Comparison of ENCODE assay signal across 8 cellular contexts in the genomic region with DNA sequence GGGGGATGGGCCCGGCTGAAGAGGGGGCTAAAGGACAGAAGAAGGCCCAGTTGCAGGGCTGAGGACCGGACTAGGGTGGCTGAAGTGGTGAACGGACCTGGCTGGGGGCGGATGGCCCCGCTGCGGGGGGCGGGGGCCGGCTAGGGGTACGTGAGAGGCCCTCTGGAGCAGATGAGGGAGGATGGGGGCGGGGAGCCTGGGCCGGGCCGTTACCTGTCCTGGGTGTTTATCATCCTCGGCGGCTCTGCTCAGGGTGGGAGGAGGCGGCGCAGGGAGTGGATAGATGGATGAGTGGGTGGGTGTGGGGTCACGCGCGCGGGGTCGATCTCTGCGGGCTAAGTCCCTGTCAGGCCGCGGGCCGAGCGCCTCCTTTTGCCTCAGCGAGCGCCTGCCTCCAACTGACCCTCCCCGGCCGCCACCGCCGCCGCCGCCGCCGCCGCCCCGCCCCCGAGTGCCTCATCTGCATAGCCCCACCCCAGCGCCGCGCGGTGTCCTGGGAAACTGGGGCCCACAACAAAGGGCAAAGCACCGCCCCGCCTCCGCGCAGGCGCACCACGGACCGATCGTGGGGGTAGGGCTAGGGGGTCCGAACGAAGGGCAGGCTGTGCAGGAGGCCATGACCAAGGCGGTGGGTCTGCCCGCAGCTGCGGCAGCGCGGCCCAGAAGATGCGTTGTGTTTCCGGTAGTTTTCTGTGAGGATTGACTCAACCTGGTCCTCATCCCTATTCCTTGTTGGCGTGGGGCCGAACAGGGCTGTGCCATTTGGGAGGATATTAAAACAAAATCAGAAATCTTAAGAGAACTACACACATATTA.
DNase-seq lines count a peak whose midpoint lies in the region; ATAC-seq and TF ChIP-seq lines count a peak whose summit lies in the region.

No MANE protein-coding gene starts in this region.

- DNase-seq in GM12864 (ENCODE audit: low read depth), result peak; percentile 55
- peak; percentile 90 for DNase-seq in NCI-H146 (lab: John Stamatoyannopoulos, UW)
- peak; percentile 89 for DNase-seq in T follicular helper cell (ENCODE audit: low read depth)
- peak; percentile 96 to 98 (median 97) for DNase-seq in adrenal gland
- peak; percentile 98 to 99 for DNase-seq in heart right ventricle
- DNase-seq in posterior vena cava (ENCODE audit: low spot score), result peak; percentile 99
- DNase-seq in upper lobe of left lung, result peak; percentile 97 to 100

- intact Hi-C loops in adrenal gland (cut with DNase I) (no loop called here), heart right ventricle (cut with DNase I) (loop anchor here in 2 of 10 donors (2.0 kb wide), 2 partner anchors 14 to 72 kb away; a partner anchor contains a TSS), posterior vena cava (cut with DNase I) (no loop called here)

- peaks cover 38 to 47% of the 10 kb centered on the region in 2 donors for H3K4me1 ChIP-seq in adrenal gland (replicated peaks in 1 of 2)
- peaks cover 27 to 53% (median 49%) of the 10 kb centered on the region in 9 donors for H3K4me1 ChIP-seq in heart right ventricle
- peaks cover 48 to 54% (median 50%) of the 10 kb centered on the region in 4 donors for H3K4me1 ChIP-seq in upper lobe of left lung

- TF ChIP-seq EP300 in upper lobe of left lung (IDR thresholded peaks at IDR 0.05), result peak in 1 of 4 donors; percentile 45

- H3K27ac ChIP-seq in adrenal gland (peak overlapping the region; percentile 52 to 95 (median 79)), heart right ventricle (peak overlapping the region; percentile 46 to 97 (median 90)), upper lobe of left lung (peak overlapping the region; percentile 84 to 97 (median 94))

- H3K4me3 ChIP-seq in GM12864 (ENCODE audit: low read depth, low read length) (peak overlapping the region; percentile 78), adrenal gland (peak overlapping the region; percentile 33 to 99 (median 80)), heart right ventricle (peak overlapping the region; percentile 63 to 96 (median 88)), upper lobe of left lung (peak overlapping the region; percentile 71 to 89 (median 80))

- TF ChIP-seq POLR2A in adrenal gland (IDR thresholded peaks at IDR 0.05) (peak; percentile 61 to 78), upper lobe of left lung (IDR thresholded peaks at IDR 0.05) (peak in 3 of 4 donors; percentile 26 to 83 (median 53))

- H3K27me3 ChIP-seq in adrenal gland (no peaks in the 10 kb centered on the region), heart right ventricle (no peaks in the 10 kb centered on the region), upper lobe of left lung (no peaks in the 10 kb centered on the region)

- no peaks in the 10 kb centered on the region for H3K9me3 ChIP-seq in adrenal gland (replicated peaks in 1 of 3)
- H3K9me3 ChIP-seq in heart right ventricle, result no peaks in the 10 kb centered on the region
- no peaks in the 10 kb centered on the region for H3K9me3 ChIP-seq in upper lobe of left lung

- H3K36me3 ChIP-seq in adrenal gland (replicated peaks in 1 of 2), result no peaks in the 10 kb centered on the region
- peaks cover 0 to 15% (median 0%) of the 10 kb centered on the region in 9 donors for H3K36me3 ChIP-seq in heart right ventricle
- no peaks in the 10 kb centered on the region for H3K36me3 ChIP-seq in upper lobe of left lung

- WGBS in adrenal gland, 4 donors, result 0 to 2% (median 1%) methylated on average over 13 to 62 of the region's 62 CpGs
- WGBS in heart right ventricle, 2 donors, result 1% methylated on average over 49 to 62 of the region's 62 CpGs
- 0 to 3% methylated on average over 13 to 25 of the region's 62 CpGs for WGBS in upper lobe of left lung, 2 donors

- ATAC-seq in HG02840 (IDR thresholded peaks at IDR 0.05; ENCODE audit: low FRiP score, unreplicated experiment), result peak; percentile 81
- peak; percentile 93 to 97 (median 95) for ATAC-seq in heart right ventricle
- ATAC-seq in upper lobe of left lung (ENCODE audit: low FRiP score in 2 of 2), result peak; percentile 94 to 98

- TF ChIP-seq CTCF in GM12864 (IDR thresholded peaks at IDR 0.05; ENCODE audit: low read depth, low read length, missing control alignments), result no peak
- no peak for TF ChIP-seq CTCF in adrenal gland (IDR thresholded peaks at IDR 0.05)
- peak in 2 of 9 donors; percentile 4 to 19 for TF ChIP-seq CTCF in heart right ventricle (IDR thresholded peaks at IDR 0.05)
- no peak for TF ChIP-seq CTCF in upper lobe of left lung (IDR thresholded peaks at IDR 0.05)

Comparison
In these comparisons a context has a peak if more than half of its experiments do, and no peak if none do; other contexts are left out.
1. Peak in every context shown above with its lines: DNase-seq, ATAC-seq, H3K4me3 ChIP-seq and H3K27ac ChIP-seq.